ENCODE assay signal across 13 cellular contexts in genomic region chr10:673492-673891, GRCh38. TPM values are rescaled to one million over a fixed set of nuclear protein-coding genes. Genes with fewer than 3 reads are reported as not detected.
DNase-seq lines count a peak whose midpoint lies in the region; ATAC-seq and TF ChIP-seq lines count a peak whose summit lies in the region.
"Had no signal": no experiment of that assay in that cellular context is flagged by ENCODE, and none has a peak within 500 bp of the region (broad histone marks: within the 10 kb centered on the region; RNA-seq: fewer than 3 reads in every experiment).

No MANE protein-coding gene starts in this region.

- TF ChIP-seq CTCF in esophagus muscularis mucosa (IDR thresholded peaks at IDR 0.05) (no peak), osteocyte (IDR thresholded peaks at IDR 0.05) (no peak), spleen (IDR thresholded peaks at IDR 0.05 in 8 of 11, conservative IDR thresholded peaks at IDR 0.05 in 3 of 11) (no peak)

- H3K4me1 ChIP-seq in right cardiac atrium (ENCODE audit: control insufficient read depth, insufficient read depth, low read length) (no peaks in the 10 kb centered on the region), esophagus muscularis mucosa (peaks cover 18 to 59% (median 47%) of the 10 kb centered on the region in 4 donors), spleen (peaks cover 0 to 4% (median 0%) of the 10 kb centered on the region in 6 donors)
- H3K4me1 ChIP-seq: BE2C had no signal

- no peaks in the 10 kb centered on the region for H3K27me3 Mint-ChIP-seq in osteocyte (ENCODE audit: unreplicated experiment)

- H3K9me3 ChIP-seq in right cardiac atrium (ENCODE audit: control insufficient read depth, low read length) (no peaks in the 10 kb centered on the region), esophagus muscularis mucosa (no peaks in the 10 kb centered on the region), spleen (peaks cover 0 to 3% (median 0%) of the 10 kb centered on the region in 8 donors)
- H3K9me3 ChIP-seq: BE2C had no signal

- no peak for TF ChIP-seq POLR2A in esophagus muscularis mucosa (IDR thresholded peaks at IDR 0.05; ENCODE audit: low read depth)
- no peak for TF ChIP-seq POLR2A in spleen (IDR thresholded peaks at IDR 0.05)

- H3K4me3 ChIP-seq in right cardiac atrium (ENCODE audit: low read length) (no peak overlapping the region), esophagus muscularis mucosa (no peak overlapping the region), spleen (no peak overlapping the region)

- no peaks in the 10 kb centered on the region for H3K36me3 Mint-ChIP-seq in osteocyte (ENCODE audit: unreplicated experiment)
- H3K36me3 Mint-ChIP-seq: CD4-positive, alpha-beta memory T cell had no signal

- H3K4me3 Mint-ChIP-seq in osteocyte (ENCODE audit: unreplicated experiment) = no peak overlapping the region
- H3K4me3 Mint-ChIP-seq: CD4-positive, alpha-beta memory T cell; H9 had no signal

- WGBS in right cardiac atrium = 74% methylated on average over 9 of the region's 9 CpGs
- WGBS in esophagus muscularis mucosa = 65% methylated on average over 9 of the region's 9 CpGs
- WGBS in spleen, 5 donors = 76 to 84% (median 77%) methylated on average over 9 of the region's 9 CpGs

- no peak overlapping the region for H3K27ac ChIP-seq in right cardiac atrium (ENCODE audit: low read length)
- H3K27ac ChIP-seq in esophagus muscularis mucosa (replicated peaks in 1 of 4) = peak overlapping the region in 3 of 4 donors; percentile 34 to 53 (median 43)
- H3K27ac ChIP-seq in spleen = no peak overlapping the region
- H3K27ac ChIP-seq: C4-2B had no signal

- intact Hi-C loops in left ventricle myocardium superior (cut with micrococcal nuclease) = no loop called here
- intact Hi-C loops in right cardiac atrium (cut with DNase I) = no loop called here
- intact Hi-C loops in esophagus muscularis mucosa (cut with DNase I) = no loop called here
- intact Hi-C loops in spleen (cut with DNase I; ENCODE audit: low total_unique reads) = no loop called here

- H3K36me3 ChIP-seq in esophagus muscularis mucosa = no peaks in the 10 kb centered on the region
- H3K36me3 ChIP-seq in spleen = no peaks in the 10 kb centered on the region
- H3K36me3 ChIP-seq: BE2C had no signal

- DNase-seq in left ventricle myocardium superior (no peak), right cardiac atrium (no peak), esophagus muscularis mucosa (ENCODE audit: extremely low spot score) (no peak), osteocyte (ENCODE audit: extremely low spot score, unreplicated experiment) (peak; percentile 34), NCI-H446 treated with DMSO at 0.1 percent for 48 hours (lab: John Stamatoyannopoulos, UW) (no peak), spleen (no peak)
- DNase-seq: BE2C; CD4-positive, alpha-beta memory T cell; DMS79; GOT3; H9 had no signal

- no peak for TF ChIP-seq EP300 in esophagus muscularis mucosa (IDR thresholded peaks at IDR 0.05)

- peaks cover 20% of the 10 kb centered on the region for H3K4me1 Mint-ChIP-seq in osteocyte (ENCODE audit: unreplicated experiment)

- ATAC-seq in left ventricle myocardium superior (peak; percentile 50), right cardiac atrium (no peak), GM21786 (IDR thresholded peaks at IDR 0.05; ENCODE audit: unreplicated experiment) (no peak)

- H3K27ac Mint-ChIP-seq in osteocyte (ENCODE audit: unreplicated experiment) = no peak overlapping the region

- H3K9me3 Mint-ChIP-seq in osteocyte (ENCODE audit: unreplicated experiment) = peaks cover 9% of the 10 kb centered on the region

- H3K27me3 ChIP-seq in right cardiac atrium (ENCODE audit: control insufficient read depth, insufficient read depth) (no peaks in the 10 kb centered on the region), esophagus muscularis mucosa (no peaks in the 10 kb centered on the region), spleen (replicated peaks in 1 of 7) (no peaks in the 10 kb centered on the region)
- H3K27me3 ChIP-seq: BE2C had no signal

RNA-seq across cellular contexts. Expression of gene DIP2C, which starts 16.0 kb away (rescaled TPM):
- total RNA-seq in left ventricle myocardium superior = 32.6 TPM
- 10 to 100 TPM; 23.7 to 31.5 (median 26.9) TPM for total RNA-seq in right cardiac atrium
- 7.9 TPM for polyA plus RNA-seq in right cardiac atrium
- 10 to 100 TPM; 38.6 to 66.4 (median 55.7) TPM for total RNA-seq in esophagus muscularis mucosa
- total RNA-seq in osteocyte = 36.8 and 36.9 TPM in 2 replicates
- total RNA-seq in spleen = 10 to 100 TPM in 4 of 7 donors, 1 to 10 TPM in 3; 6.9 to 13.1 (median 10.3) TPM
- polyA plus RNA-seq in spleen = 1 to 10 TPM; 2.2 to 3.4 (median 3.2) TPM

Comparison
In these comparisons a context has a peak if more than half of its experiments do, and no peak if none do; other contexts are left out.
1. H3K27ac ChIP-seq: peak in esophagus muscularis mucosa (3 of 4); none in right cardiac atrium (single experiment) and spleen (0 of 8).